In genomic region chr6:106085984-106086832, GRCh38 we compare ENCODE assay signal across 8 cellular contexts.
DNase-seq lines count a peak whose midpoint lies in the region; ATAC-seq and TF ChIP-seq lines count a peak whose summit lies in the region.

Gene PRDM1 (plus strand): TSS chr6:106086336. CDS start chr6:106086554, 218 bp downstream.

- H3K4me3 ChIP-seq in NT2/D1 (ENCODE audit: insufficient read length, low read depth) (peak within 1 kb of the TSS; percentile 47), epithelial cell of esophagus (ENCODE audit: low read length) (peak within 1 kb of the TSS; percentile 51), muscle layer of duodenum (ENCODE audit: low read depth in 1 of 2, low read length in 2 of 2) (peak within 1 kb of the TSS; percentile 60 to 65)

- ATAC-seq in GM19455 (IDR thresholded peaks at IDR 0.05; ENCODE audit: unreplicated experiment): peak; percentile 77
- peak; percentile 57 for ATAC-seq in HG03575 (IDR thresholded peaks at IDR 0.05; ENCODE audit: extremely low read depth, insufficient number of reproducible peaks, low FRiP score, unreplicated experiment)

- peaks cover 3% of the 10 kb centered on the region for H3K4me1 ChIP-seq in NT2/D1 (ENCODE audit: insufficient read depth, insufficient read length)
- peaks cover 4 to 28% of the 10 kb centered on the region in 2 donors for H3K4me1 ChIP-seq in muscle layer of duodenum (ENCODE audit: control insufficient read depth in 1 of 2, insufficient read depth in 2 of 2, low read length in 2 of 2)

- H3K9ac ChIP-seq in NT2/D1 (ENCODE audit: insufficient read length, low read depth): peak within 1 kb of the TSS; percentile 47

- peak; percentile 81 for DNase-seq in COLO668 (lab: John Stamatoyannopoulos, UW; ENCODE audit: unreplicated experiment)
- peak; percentile 33 for DNase-seq in NT2/D1 (ENCODE audit: low read depth, low spot score)
- DNase-seq in activated CD8-positive, alpha-beta memory T cell treated with anti-CD3 and anti-CD28 coated beads, Interleukin-2, amount 50 U/mL, for 24 hours (ENCODE audit: extremely low read depth): peak; percentile 50
- DNase-seq in epithelial cell of esophagus (ENCODE audit: low read depth): peak; percentile 96
- peak; percentile 63 to 79 for DNase-seq in stimulated activated CD8-positive, alpha-beta memory T cell treated with anti-CD3 and anti-CD28 coated beads, Interleukin-7, amount 100 ng/mL, for 48 hours (ENCODE audit: extremely low read depth in 1 of 2, low read depth in 1 of 2)

- H3K27me3 ChIP-seq in NT2/D1 (ENCODE audit: insufficient read depth, insufficient read length) (peaks cover 5% of the 10 kb centered on the region), muscle layer of duodenum (ENCODE audit: low read depth, low read length) (no peaks in the 10 kb centered on the region)

- peak; percentile 31 for TF ChIP-seq CTCF in epithelial cell of esophagus (IDR thresholded peaks at IDR 0.05; ENCODE audit: insufficient read depth, low read depth, low read length, missing control alignments)

- H3K36me3 ChIP-seq in NT2/D1 (ENCODE audit: insufficient read depth, insufficient read length, low read length) (no peaks in the 10 kb centered on the region), muscle layer of duodenum (ENCODE audit: control insufficient read depth in 1 of 2, insufficient read depth in 2 of 2, low read length in 2 of 2) (no peaks in the 10 kb centered on the region)

- H3K27ac ChIP-seq in muscle layer of duodenum (ENCODE audit: low read length): peak within 1 kb of the TSS; percentile 74

- no peaks in the 10 kb centered on the region for H3K9me3 ChIP-seq in NT2/D1 (ENCODE audit: insufficient read depth, low read length)
- H3K9me3 ChIP-seq in muscle layer of duodenum (ENCODE audit: control insufficient read depth in 1 of 2, low read length in 2 of 2): no peaks in the 10 kb centered on the region

Comparison
In these comparisons a context has a peak if more than half of its experiments do, and no peak if none do; other contexts are left out.
1. Peak in every context shown above with its lines: DNase-seq, ATAC-seq, H3K4me3 ChIP-seq and H3K27ac ChIP-seq.
2. DNase-seq: peak in every context shown above with its lines; median percentile 96 in epithelial cell of esophagus; 81 in COLO668; 71 in stimulated activated CD8-positive, alpha-beta memory T cell treated with anti-CD3 and anti-CD28 coated beads, Interleukin-7, amount 100 ng/mL, for 48 hours; 50 in activated CD8-positive, alpha-beta memory T cell treated with anti-CD3 and anti-CD28 coated beads, Interleukin-2, amount 50 U/mL, for 24 hours; 33 in NT2/D1.